ENCODE assay signal across 1 cellular context in the genomic region with DNA sequence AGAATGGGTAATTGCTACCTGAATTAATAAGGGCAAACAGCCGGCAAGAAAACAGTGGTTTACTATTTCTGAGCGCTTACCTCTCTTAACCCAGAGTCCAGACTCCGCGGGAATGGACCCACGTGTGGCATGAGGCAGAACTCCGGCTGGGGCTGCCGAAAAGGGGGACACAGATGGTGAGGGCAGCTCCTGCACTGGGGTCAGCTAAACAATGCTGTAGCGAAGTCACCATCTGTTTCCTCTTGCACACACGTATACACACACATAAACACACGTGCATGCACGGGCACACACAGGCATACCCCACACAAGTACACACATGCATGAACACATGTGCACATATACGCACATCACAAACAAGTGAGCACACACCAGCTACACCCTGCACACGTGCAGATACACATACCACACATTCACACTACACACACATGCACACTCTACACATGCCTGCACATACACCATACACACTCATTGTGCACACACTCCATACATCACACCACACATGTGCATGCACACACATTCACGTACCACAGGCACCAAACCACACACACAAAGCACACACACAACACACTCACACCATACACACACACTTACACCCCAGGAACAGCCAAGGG.
TF ChIP-seq lines count a peak whose summit lies in the region.

No MANE protein-coding gene starts in this region.

TF ChIP-seq in GM23338, 12 proteins besides CTCF, POLR2A, EP300 and RAD21 (continued from another document):
- TF ChIP-seq, protein P1, sequence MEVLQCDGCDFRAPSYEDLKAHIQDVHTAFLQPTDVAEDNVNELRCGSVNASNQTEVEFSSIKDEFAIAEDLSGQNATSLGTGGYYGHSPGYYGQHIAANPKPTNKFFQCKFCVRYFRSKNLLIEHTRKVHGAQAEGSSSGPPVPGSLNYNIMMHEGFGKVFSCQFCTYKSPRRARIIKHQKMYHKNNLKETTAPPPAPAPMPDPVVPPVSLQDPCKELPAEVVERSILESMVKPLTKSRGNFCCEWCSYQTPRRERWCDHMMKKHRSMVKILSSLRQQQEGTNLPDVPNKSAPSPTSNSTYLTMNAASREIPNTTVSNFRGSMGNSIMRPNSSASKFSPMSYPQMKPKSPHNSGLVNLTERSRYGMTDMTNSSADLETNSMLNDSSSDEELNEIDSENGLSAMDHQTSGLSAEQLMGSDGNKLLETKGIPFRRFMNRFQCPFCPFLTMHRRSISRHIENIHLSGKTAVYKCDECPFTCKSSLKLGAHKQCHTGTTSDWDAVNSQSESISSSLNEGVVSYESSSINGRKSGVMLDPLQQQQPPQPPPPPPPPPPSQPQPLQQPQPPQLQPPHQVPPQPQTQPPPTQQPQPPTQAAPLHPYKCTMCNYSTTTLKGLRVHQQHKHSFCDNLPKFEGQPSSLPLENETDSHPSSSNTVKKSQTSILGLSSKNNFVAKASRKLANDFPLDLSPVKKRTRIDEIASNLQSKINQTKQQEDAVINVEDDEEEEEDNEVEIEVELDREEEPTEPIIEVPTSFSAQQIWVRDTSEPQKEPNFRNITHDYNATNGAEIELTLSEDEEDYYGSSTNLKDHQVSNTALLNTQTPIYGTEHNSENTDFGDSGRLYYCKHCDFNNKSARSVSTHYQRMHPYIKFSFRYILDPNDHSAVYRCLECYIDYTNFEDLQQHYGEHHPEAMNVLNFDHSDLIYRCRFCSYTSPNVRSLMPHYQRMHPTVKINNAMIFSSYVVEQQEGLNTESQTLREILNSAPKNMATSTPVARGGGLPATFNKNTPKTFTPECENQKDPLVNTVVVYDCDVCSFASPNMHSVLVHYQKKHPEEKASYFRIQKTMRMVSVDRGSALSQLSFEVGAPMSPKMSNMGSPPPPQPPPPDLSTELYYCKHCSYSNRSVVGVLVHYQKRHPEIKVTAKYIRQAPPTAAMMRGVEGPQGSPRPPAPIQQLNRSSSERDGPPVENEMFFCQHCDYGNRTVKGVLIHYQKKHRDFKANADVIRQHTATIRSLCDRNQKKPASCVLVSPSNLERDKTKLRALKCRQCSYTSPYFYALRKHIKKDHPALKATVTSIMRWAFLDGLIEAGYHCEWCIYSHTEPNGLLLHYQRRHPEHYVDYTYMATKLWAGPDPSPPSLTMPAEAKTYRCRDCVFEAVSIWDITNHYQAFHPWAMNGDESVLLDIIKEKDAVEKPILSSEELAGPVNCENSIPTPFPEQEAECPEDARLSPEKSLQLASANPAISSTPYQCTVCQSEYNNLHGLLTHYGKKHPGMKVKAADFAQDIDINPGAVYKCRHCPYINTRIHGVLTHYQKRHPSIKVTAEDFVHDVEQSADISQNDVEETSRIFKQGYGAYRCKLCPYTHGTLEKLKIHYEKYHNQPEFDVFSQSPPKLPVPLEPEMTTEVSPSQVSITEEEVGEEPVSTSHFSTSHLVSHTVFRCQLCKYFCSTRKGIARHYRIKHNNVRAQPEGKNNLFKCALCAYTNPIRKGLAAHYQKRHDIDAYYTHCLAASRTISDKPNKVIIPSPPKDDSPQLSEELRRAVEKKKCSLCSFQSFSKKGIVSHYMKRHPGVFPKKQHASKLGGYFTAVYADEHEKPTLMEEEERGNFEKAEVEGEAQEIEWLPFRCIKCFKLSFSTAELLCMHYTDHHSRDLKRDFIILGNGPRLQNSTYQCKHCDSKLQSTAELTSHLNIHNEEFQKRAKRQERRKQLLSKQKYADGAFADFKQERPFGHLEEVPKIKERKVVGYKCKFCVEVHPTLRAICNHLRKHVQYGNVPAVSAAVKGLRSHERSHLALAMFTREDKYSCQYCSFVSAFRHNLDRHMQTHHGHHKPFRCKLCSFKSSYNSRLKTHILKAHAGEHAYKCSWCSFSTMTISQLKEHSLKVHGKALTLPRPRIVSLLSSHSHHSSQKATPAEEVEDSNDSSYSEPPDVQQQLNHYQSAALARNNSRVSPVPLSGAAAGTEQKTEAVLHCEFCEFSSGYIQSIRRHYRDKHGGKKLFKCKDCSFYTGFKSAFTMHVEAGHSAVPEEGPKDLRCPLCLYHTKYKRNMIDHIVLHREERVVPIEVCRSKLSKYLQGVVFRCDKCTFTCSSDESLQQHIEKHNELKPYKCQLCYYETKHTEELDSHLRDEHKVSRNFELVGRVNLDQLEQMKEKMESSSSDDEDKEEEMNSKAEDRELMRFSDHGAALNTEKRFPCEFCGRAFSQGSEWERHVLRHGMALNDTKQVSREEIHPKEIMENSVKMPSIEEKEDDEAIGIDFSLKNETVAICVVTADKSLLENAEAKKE (CRISPR knock-in tag; IDR thresholded peaks at IDR 0.05) = no peak
- TF ChIP-seq ZNF331 (CRISPR knock-in tag; IDR thresholded peaks at IDR 0.05; ENCODE audit: low read depth) (no peak), ETS1 (IDR thresholded peaks at IDR 0.05) (no peak), STAT1 (IDR thresholded peaks at IDR 0.05; ENCODE audit: unreplicated experiment) (no peak), JUNB (IDR thresholded peaks at IDR 0.05; ENCODE audit: unreplicated experiment) (no peak), ZNF114 (CRISPR knock-in tag; IDR thresholded peaks at IDR 0.05) (no peak), REST (IDR thresholded peaks at IDR 0.05; ENCODE audit: unreplicated experiment) (no peak), NANOG (IDR thresholded peaks at IDR 0.05; ENCODE audit: borderline replicate concordance) (no peak), CREB1 (CRISPR knock-in tag; IDR thresholded peaks at IDR 0.05; ENCODE audit: low read depth) (no peak), EZH2 (IDR thresholded peaks at IDR 0.05; ENCODE audit: low read depth, unreplicated experiment) (no peak), POLR2AphosphoS5 (IDR thresholded peaks at IDR 0.05; ENCODE audit: low read depth) (no peak)
